ENCODE assay signal across 9 cellular contexts in the genomic region with DNA sequence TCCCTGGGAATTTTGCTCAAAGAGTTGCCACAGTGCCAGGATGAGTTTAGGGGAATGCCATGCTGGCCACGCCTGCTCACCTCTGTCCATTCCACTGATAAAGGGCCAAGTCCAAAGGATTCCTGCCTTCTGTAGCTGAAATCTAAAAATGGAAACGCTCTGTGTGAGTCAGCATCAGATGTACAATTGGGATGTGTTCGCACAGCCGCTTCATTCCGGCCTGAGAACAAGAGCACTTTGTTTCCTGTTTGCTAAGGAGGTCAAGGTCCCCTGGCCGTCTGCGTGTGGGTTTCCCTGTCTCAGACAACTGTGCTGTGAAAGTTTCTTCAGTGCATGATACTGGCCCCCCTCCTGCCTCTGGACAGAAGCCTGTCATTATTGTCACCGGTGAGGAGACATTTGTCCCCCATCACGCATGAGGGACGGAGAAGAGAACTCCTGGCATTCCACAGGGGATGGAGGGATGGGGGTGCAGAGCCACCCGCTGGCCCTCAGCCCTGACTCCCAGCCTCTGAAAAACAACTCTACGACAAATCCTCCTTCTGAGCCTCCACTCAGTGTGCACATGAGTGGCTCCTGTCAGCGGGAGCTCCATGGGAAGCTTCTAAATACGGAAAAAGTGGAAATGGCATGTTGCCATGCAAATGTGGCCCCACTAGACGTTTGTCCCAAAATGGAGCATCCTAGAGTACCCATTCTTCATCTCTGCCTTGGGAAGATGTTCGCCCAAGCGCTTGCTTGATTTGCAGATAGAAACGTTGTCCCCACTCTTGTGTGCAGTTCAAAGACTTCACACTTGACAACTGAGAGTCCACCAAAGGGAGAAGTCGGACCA.
DNase-seq lines count a peak whose midpoint lies in the region; ATAC-seq, FAIRE-seq and TF ChIP-seq lines count a peak whose summit lies in the region.
"Had no signal": no experiment of that assay in that cellular context is flagged by ENCODE, and none has a peak within 500 bp of the region (broad histone marks: within the 10 kb centered on the region; RNA-seq: fewer than 3 reads in every experiment).

No MANE protein-coding gene starts in this region.

- no peak for ATAC-seq in activated T-helper 17 cell treated with anti-CD3 and anti-CD28 coated beads, Interleukin-2, amount 50 U/mL, for 72 hours (replicated peaks)
- no peak for ATAC-seq in HG02870 (IDR thresholded peaks at IDR 0.05; ENCODE audit: unreplicated experiment)

- POLR2A ChIA-PET in MCF 10A (lab: Yijun Ruan, JAX), result interaction anchor here (0.7 to 1.0 kb wide), 2 partner anchors 9 to 1137 kb away, joined by 4 read pairs; no protein-coding TSS in a partner anchor
- POLR2A ChIA-PET in CD8-positive, alpha-beta memory T cell (lab: Charles Lee), result no interaction called here

- H3K4me3 Mint-ChIP-seq in MCF 10A (ENCODE audit: unreplicated experiment), result no peak overlapping the region
- no peak overlapping the region for H3K4me3 Mint-ChIP-seq in activated T-helper 17 cell treated with anti-CD3 and anti-CD28 coated beads, Interleukin-2, amount 50 U/mL, for 72 hours
- H3K4me3 Mint-ChIP-seq in CD8-positive, alpha-beta memory T cell, result no peak overlapping the region

- no peaks in the 10 kb centered on the region for H3K9me3 ChIP-seq in CD8-positive, alpha-beta memory T cell (ENCODE audit: low read length)

- no peaks in the 10 kb centered on the region for H3K4me1 Mint-ChIP-seq in MCF 10A (ENCODE audit: insufficient read depth, unreplicated experiment)
- H3K4me1 Mint-ChIP-seq in activated T-helper 17 cell treated with anti-CD3 and anti-CD28 coated beads, Interleukin-2, amount 50 U/mL, for 72 hours, result no peaks in the 10 kb centered on the region
- H3K4me1 Mint-ChIP-seq in CD8-positive, alpha-beta memory T cell, result no peaks in the 10 kb centered on the region

- peaks cover 10% of the 10 kb centered on the region for H3K9me3 Mint-ChIP-seq in MCF 10A (ENCODE audit: unreplicated experiment)
- no peaks in the 10 kb centered on the region for H3K9me3 Mint-ChIP-seq in activated T-helper 17 cell treated with anti-CD3 and anti-CD28 coated beads, Interleukin-2, amount 50 U/mL, for 72 hours
- H3K9me3 Mint-ChIP-seq in CD8-positive, alpha-beta memory T cell, result peaks cover 0 to 4% (median 3%) of the 10 kb centered on the region in 5 donors

- CTCF ChIA-PET in MCF 10A (lab: Yijun Ruan, JAX), result interaction anchor here (0.6 kb wide), 1 partner anchor 194 kb away, joined by 3 read pairs; no protein-coding TSS in a partner anchor
- CTCF ChIA-PET in CD8-positive, alpha-beta memory T cell (lab: Charles Lee), result no interaction called here

- TF ChIP-seq POLR2A in H54 (IDR thresholded peaks at IDR 0.05; ENCODE audit: low read depth, low read length), result no peak

- no peak overlapping the region for H3K27ac ChIP-seq in CD8-positive, alpha-beta memory T cell (ENCODE audit: low read depth, low read length)

- no peaks in the 10 kb centered on the region for H3K36me3 ChIP-seq in CD8-positive, alpha-beta memory T cell (ENCODE audit: insufficient read depth, low read length)

- no peak for TF ChIP-seq CTCF in MCF 10A (IDR thresholded peaks at IDR 0.05; ENCODE audit: unreplicated experiment)

- BruUV-seq in MCF 10A (replicated peaks; lab: Mats Ljungman, UMichigan), result no TSS peak

- DNase-seq in H54 (ENCODE audit: insufficient read length, low spot score) (peak; percentile 45), MCF 10A (ENCODE audit: unreplicated experiment) (peak; percentile 60), hypothalamus (lab: John Stamatoyannopoulos, UW) (peak in 45 of 51 donors; percentile 11 to 92 (median 71)), renal cortical epithelial cell (ENCODE audit: low read depth) (peak; percentile 92), germinal center (ENCODE audit: low spot score) (no peak)
- no peak for DNase-seq in CD8-positive, alpha-beta memory T cell
- DNase-seq: T-helper 9 cell had no signal

- H3K4me1 ChIP-seq in CD8-positive, alpha-beta memory T cell (ENCODE audit: insufficient read depth, low read length), result no peaks in the 10 kb centered on the region

- intact Hi-C loops in MCF 10A (cut with micrococcal nuclease), result no loop called here

- peaks cover 9% of the 10 kb centered on the region for H3K27me3 ChIP-seq in CD8-positive, alpha-beta memory T cell (ENCODE audit: insufficient read depth, low read length, poor library complexity, severe bottlenecking)

- no peak overlapping the region for H3K4me3 ChIP-seq in CD8-positive, alpha-beta memory T cell (ENCODE audit: low read length)

- H3K27ac Mint-ChIP-seq in MCF 10A (ENCODE audit: low read depth, unreplicated experiment), result no peak overlapping the region
- no peak overlapping the region for H3K27ac Mint-ChIP-seq in activated T-helper 17 cell treated with anti-CD3 and anti-CD28 coated beads, Interleukin-2, amount 50 U/mL, for 72 hours
- no peak overlapping the region for H3K27ac Mint-ChIP-seq in CD8-positive, alpha-beta memory T cell

- peaks cover 58% of the 10 kb centered on the region for H3K27me3 Mint-ChIP-seq in MCF 10A (ENCODE audit: insufficient read depth, unreplicated experiment)
- peaks cover 59% of the 10 kb centered on the region for H3K27me3 Mint-ChIP-seq in activated T-helper 17 cell treated with anti-CD3 and anti-CD28 coated beads, Interleukin-2, amount 50 U/mL, for 72 hours
- H3K27me3 Mint-ChIP-seq in CD8-positive, alpha-beta memory T cell, result peaks cover 25 to 37% of the 10 kb centered on the region in 2 donors

- H3K36me3 Mint-ChIP-seq in MCF 10A (ENCODE audit: insufficient read depth, unreplicated experiment), result no peaks in the 10 kb centered on the region
- H3K36me3 Mint-ChIP-seq in activated T-helper 17 cell treated with anti-CD3 and anti-CD28 coated beads, Interleukin-2, amount 50 U/mL, for 72 hours (ENCODE audit: low read depth), result no peaks in the 10 kb centered on the region
- no peaks in the 10 kb centered on the region for H3K36me3 Mint-ChIP-seq in CD8-positive, alpha-beta memory T cell

- FAIRE-seq in H54 (lab: Jason Lieb, UNC), result no peak

Comparison
In these comparisons a context has a peak if more than half of its experiments do, and no peak if none do; other contexts are left out.
1. DNase-seq: peak in H54 (single experiment), MCF 10A (single experiment), hypothalamus (45 of 51) and renal cortical epithelial cell (single experiment); none in germinal center (single experiment) and CD8-positive, alpha-beta memory T cell (0 of 5).